ENCODE assay signal across 1 cellular context in the genomic region with DNA sequence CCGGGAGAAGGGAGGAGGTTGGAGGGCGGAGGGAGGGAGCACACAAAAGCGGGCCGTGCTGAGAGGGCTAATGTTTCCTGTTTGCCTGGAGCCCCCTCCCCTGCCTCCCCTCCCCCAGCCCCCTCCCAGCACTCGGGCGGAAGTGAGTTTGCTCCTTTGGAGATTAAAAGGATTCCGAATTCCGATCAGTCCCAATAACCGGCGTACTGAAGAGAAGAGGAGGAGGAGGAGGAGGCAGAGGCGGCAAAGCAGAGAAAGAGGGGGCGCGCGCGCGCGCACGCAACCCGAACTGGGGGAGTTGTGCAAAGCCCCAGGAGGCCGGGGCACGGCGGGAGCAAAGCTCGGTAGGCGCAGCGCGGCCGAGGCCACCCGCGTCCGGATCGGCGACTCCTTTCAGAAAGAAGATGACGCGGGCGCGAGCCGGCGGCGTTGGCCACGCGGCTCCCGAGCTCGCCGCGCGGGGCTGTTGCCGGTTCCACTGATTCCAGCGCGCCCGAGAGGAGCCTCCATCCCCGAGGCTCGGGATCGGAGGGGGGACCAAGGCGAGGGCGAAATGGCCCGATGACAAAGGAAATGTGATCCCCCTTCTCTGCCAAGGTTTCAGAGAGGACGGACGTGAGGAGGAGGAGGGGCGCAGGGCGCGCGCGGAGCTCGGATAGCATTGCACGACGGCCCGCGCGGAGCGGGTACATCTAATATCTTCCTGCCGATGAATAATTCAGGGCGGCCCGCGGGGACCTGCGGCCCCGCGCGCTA.
A peak's percentile ranks its signal among the peaks of the same experiment; 100 is the strongest.
TF ChIP-seq lines count a peak whose summit lies in the region.

No MANE protein-coding gene starts in this region.

TF ChIP-seq in endothelial cell of umbilical vein, 7 proteins besides CTCF, POLR2A, EP300 and RAD21:
- TF ChIP-seq JUN (IDR thresholded peaks at IDR 0.05; ENCODE audit: borderline replicate concordance, insufficient read depth, insufficient read length, low read depth) (no peak), EZH2 (IDR thresholded peaks at IDR 0.05; ENCODE audit: borderline replicate concordance, low read depth, low read length, severe bottlenecking) (peak; percentile 66), MYC (IDR thresholded peaks at IDR 0.05; ENCODE audit: low read depth, low read length) (no peak), FOS (IDR thresholded peaks at IDR 0.05; ENCODE audit: borderline replicate concordance, insufficient read depth, low read length) (no peak)
- TF ChIP-seq, protein P1, sequence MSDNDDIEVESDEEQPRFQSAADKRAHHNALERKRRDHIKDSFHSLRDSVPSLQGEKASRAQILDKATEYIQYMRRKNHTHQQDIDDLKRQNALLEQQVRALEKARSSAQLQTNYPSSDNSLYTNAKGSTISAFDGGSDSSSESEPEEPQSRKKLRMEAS (IDR thresholded peaks at IDR 0.05; ENCODE audit: insufficient read depth, insufficient read length), result no peak
